ENCODE assay signal across 16 cellular contexts in the genomic region with DNA sequence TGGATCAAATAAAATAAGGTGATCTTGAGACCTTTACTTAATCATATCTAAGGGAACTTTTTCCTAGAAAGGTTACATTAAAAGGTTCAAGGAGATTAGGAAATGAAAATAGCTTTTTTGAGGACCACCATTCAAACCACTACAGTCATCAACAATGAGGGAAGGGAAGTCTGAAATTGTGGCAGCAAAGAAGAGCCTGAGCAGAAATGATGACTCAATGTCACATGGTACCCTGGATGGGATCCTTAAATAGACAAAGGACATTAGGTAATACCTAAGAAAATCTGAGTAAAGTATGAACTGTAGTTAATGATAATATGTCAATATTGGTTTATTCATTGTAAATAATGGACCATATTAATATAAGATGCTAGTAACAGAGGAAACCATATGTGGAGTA.
DNase-seq lines count a peak whose midpoint lies in the region; ATAC-seq, FAIRE-seq and TF ChIP-seq lines count a peak whose summit lies in the region.
"Had no signal": no experiment of that assay in that cellular context is flagged by ENCODE, and none has a peak within 500 bp of the region (broad histone marks: within the 10 kb centered on the region; RNA-seq: fewer than 3 reads in every experiment).

No MANE protein-coding gene starts in this region.

- DNase-seq in EH (ENCODE audit: low read depth) (peak; percentile 22), MV-4-11 (lab: John Stamatoyannopoulos, UW) (peak; percentile 84), brain microvascular endothelial cell (peak; percentile 42), left colon (no peak)
- no peak for DNase-seq in activated naive CD4-positive, alpha-beta T cell treated with anti-CD3 and anti-CD28 coated beads for 36 hours
- DNase-seq: NCI-H187, NCI-H524 treated with DMSO at 0.1 percent for 48 hours, retina had no signal

- no peak for ATAC-seq in HG03378 (IDR thresholded peaks at IDR 0.05; ENCODE audit: unreplicated experiment)
- no peak for ATAC-seq in HG03442 (IDR thresholded peaks at IDR 0.05; ENCODE audit: unreplicated experiment)
- ATAC-seq in left colon: no peak
- ATAC-seq: activated CD4-positive, CD25-positive, alpha-beta regulatory T cell treated with anti-CD3 and anti-CD28 coated beads, Interleukin-2, amount 50 U/mL, for 24 hours; foreskin keratinocyte had no signal

- CTCF ChIA-PET in activated naive CD4-positive, alpha-beta T cell treated with anti-CD3 and anti-CD28 coated beads for 36 hours (lab: Charles Lee): interaction anchor here (1.4 kb wide), 1 partner anchor 30 kb away, joined by 3 read pairs; no protein-coding TSS in a partner anchor

- H3K9me3 Mint-ChIP-seq in activated naive CD4-positive, alpha-beta T cell treated with anti-CD3 and anti-CD28 coated beads for 36 hours: peaks cover 4% of the 10 kb centered on the region

- H3K4me1 Mint-ChIP-seq in activated naive CD4-positive, alpha-beta T cell treated with anti-CD3 and anti-CD28 coated beads for 36 hours (ENCODE audit: low read depth): no peaks in the 10 kb centered on the region

- no peak overlapping the region for H3K27ac ChIP-seq in brain microvascular endothelial cell
- H3K27ac ChIP-seq: foreskin keratinocyte, vagina had no signal

- no peak overlapping the region for H3K4me3 Mint-ChIP-seq in activated naive CD4-positive, alpha-beta T cell treated with anti-CD3 and anti-CD28 coated beads for 36 hours

- H3K27me3 Mint-ChIP-seq in activated naive CD4-positive, alpha-beta T cell treated with anti-CD3 and anti-CD28 coated beads for 36 hours (ENCODE audit: low read depth): peaks cover 10% of the 10 kb centered on the region

- H3K27me3 ChIP-seq in brain microvascular endothelial cell (replicated peaks): no peaks in the 10 kb centered on the region
- H3K27me3 ChIP-seq: foreskin keratinocyte, vagina had no signal

- H3K27ac Mint-ChIP-seq in activated naive CD4-positive, alpha-beta T cell treated with anti-CD3 and anti-CD28 coated beads for 36 hours: no peak overlapping the region

- peak; percentile 13 for FAIRE-seq in islet of Langerhans (lab: Jason Lieb, UNC)
- FAIRE-seq: GM19239 had no signal

- no peaks in the 10 kb centered on the region for H3K36me3 Mint-ChIP-seq in activated naive CD4-positive, alpha-beta T cell treated with anti-CD3 and anti-CD28 coated beads for 36 hours (ENCODE audit: low read depth)

- no peak for TF ChIP-seq CTCF in brain microvascular endothelial cell (IDR thresholded peaks at IDR 0.05; ENCODE audit: low read depth, low read length, missing control alignments)

- H3K4me3 ChIP-seq in brain microvascular endothelial cell (ENCODE audit: low read depth, low read length): no peak overlapping the region
- H3K4me3 ChIP-seq: lung, vagina had no signal

- in situ Hi-C loops in brain microvascular endothelial cell (cut with HindIII; ENCODE audit: low pct_ligation_motif_present, low sequenced_read_pairs): no loop called here

- no peaks in the 10 kb centered on the region for H3K36me3 ChIP-seq in brain microvascular endothelial cell (replicated peaks)
- H3K36me3 ChIP-seq: vagina had no signal

- intact Hi-C loops in activated naive CD4-positive, alpha-beta T cell treated with anti-CD3 and anti-CD28 coated beads for 36 hours (cut with micrococcal nuclease): no loop called here
- intact Hi-C loops in left colon (cut with DNase I, micrococcal nuclease): no loop called here

Comparison
In these comparisons a context has a peak if more than half of its experiments do, and no peak if none do; other contexts are left out.
1. DNase-seq: peak in EH (single experiment), MV-4-11 (single experiment) and brain microvascular endothelial cell (single experiment); none in activated naive CD4-positive, alpha-beta T cell treated with anti-CD3 and anti-CD28 coated beads for 36 hours (single experiment) and left colon (0 of 2).